ENCODE assay signal across 8 cellular contexts in genomic region chr19:17794731-17795494, GRCh38. TPM values are rescaled to one million over a fixed set of nuclear protein-coding genes. Genes with fewer than 3 reads are reported as not detected.
DNase-seq lines count a peak whose midpoint lies in the region; ATAC-seq and TF ChIP-seq lines count a peak whose summit lies in the region.

B3GNT3 (plus strand) TSS chr19:17795138; CDS start chr19:17807808, 12,670 bp downstream.

- H3K4me1 Mint-ChIP-seq in activated naive CD4-positive, alpha-beta T cell treated with anti-CD3 and anti-CD28 coated beads, Interleukin-2, amount 10 ng/mL, durations not matched to agents 7 days and 5 days, result peaks cover 63% of the 10 kb centered on the region
- peaks cover 12 to 33% of the 10 kb centered on the region in 2 donors for H3K4me1 Mint-ChIP-seq in stimulated activated naive B cell treated with anti-CD40 and anti-IgM and Interleukin-4, amounts not matched to agents 10 μg/mL and 1 μg/mL and 100 μg/mL, for 72 hours

- intact Hi-C loops in esophagus squamous epithelium (cut with DNase I), result no loop called here

- H3K4me3 ChIP-seq in esophagus squamous epithelium, result peak within 1 kb of the TSS; percentile 20 to 55 (median 28)

- peaks cover 46% of the 10 kb centered on the region for H3K27me3 Mint-ChIP-seq in activated naive CD4-positive, alpha-beta T cell treated with anti-CD3 and anti-CD28 coated beads, Interleukin-2, amount 10 ng/mL, durations not matched to agents 7 days and 5 days
- peaks cover 17 to 44% of the 10 kb centered on the region in 2 donors for H3K27me3 Mint-ChIP-seq in stimulated activated naive B cell treated with anti-CD40 and anti-IgM and Interleukin-4, amounts not matched to agents 10 μg/mL and 1 μg/mL and 100 μg/mL, for 72 hours

- H3K36me3 ChIP-seq in esophagus squamous epithelium, result no peaks in the 10 kb centered on the region

- H3K27me3 ChIP-seq in esophagus squamous epithelium, result peaks cover 0 to 66% (median 13%) of the 10 kb centered on the region in 4 donors

- TF ChIP-seq POLR2A in esophagus squamous epithelium (IDR thresholded peaks at IDR 0.05), result no peak

- H3K36me3 Mint-ChIP-seq in activated naive CD4-positive, alpha-beta T cell treated with anti-CD3 and anti-CD28 coated beads, Interleukin-2, amount 10 ng/mL, durations not matched to agents 7 days and 5 days, result peaks cover 2% of the 10 kb centered on the region
- H3K36me3 Mint-ChIP-seq in stimulated activated naive B cell treated with anti-CD40 and anti-IgM and Interleukin-4, amounts not matched to agents 10 μg/mL and 1 μg/mL and 100 μg/mL, for 72 hours, result peaks cover 0 to 4% of the 10 kb centered on the region in 2 donors

- H3K4me3 Mint-ChIP-seq in activated naive CD4-positive, alpha-beta T cell treated with anti-CD3 and anti-CD28 coated beads, Interleukin-2, amount 10 ng/mL, durations not matched to agents 7 days and 5 days, result no peak within 1 kb of the TSS
- peak within 1 kb of the TSS; percentile 50 to 57 for H3K4me3 Mint-ChIP-seq in stimulated activated naive B cell treated with anti-CD40 and anti-IgM and Interleukin-4, amounts not matched to agents 10 μg/mL and 1 μg/mL and 100 μg/mL, for 72 hours

- peak; percentile 24 for DNase-seq in activated naive CD4-positive, alpha-beta T cell treated with Interleukin-2 at 50 U/mL for 16 hours
- no peak for DNase-seq in activated naive CD4-positive, alpha-beta T cell treated with anti-CD3 and anti-CD28 coated beads, Interleukin-2, amount 10 ng/mL, durations not matched to agents 7 days and 5 days
- peak; percentile 60 for DNase-seq in RPMI8226
- DNase-seq in esophagus squamous epithelium (lab: John Stamatoyannopoulos, UW), result no peak
- DNase-seq in stimulated activated naive B cell treated with anti-CD40 and anti-IgM and Interleukin-4, amounts not matched to agents 10 μg/mL and 1 μg/mL and 100 μg/mL, for 72 hours, result no peak
- DNase-seq in epidermal melanocyte (ENCODE audit: insufficient read length, low spot score), result no peak
- no peak for DNase-seq in NCI-H2107 (lab: John Stamatoyannopoulos, UW)
- DNase-seq in NK-92 treated with Interleukin-12 subunit alpha and Interleukin-12 subunit beta, amount 100 ng/mL, for 24 hours (lab: John Stamatoyannopoulos, UW), result no peak

- ATAC-seq in stimulated activated naive B cell treated with anti-CD40 and anti-IgM and Interleukin-4, amounts not matched to agents 10 μg/mL and 1 μg/mL and 100 μg/mL, for 72 hours (replicated peaks), result peak in 1 of 2 donors; percentile 21

- H3K27ac Mint-ChIP-seq in activated naive CD4-positive, alpha-beta T cell treated with anti-CD3 and anti-CD28 coated beads, Interleukin-2, amount 10 ng/mL, durations not matched to agents 7 days and 5 days, result no peak within 1 kb of the TSS
- peak within 1 kb of the TSS; percentile 51 for H3K27ac Mint-ChIP-seq in stimulated activated naive B cell treated with anti-CD40 and anti-IgM and Interleukin-4, amounts not matched to agents 10 μg/mL and 1 μg/mL and 100 μg/mL, for 72 hours

- H3K4me1 ChIP-seq in esophagus squamous epithelium, result peaks cover 5 to 65% (median 42%) of the 10 kb centered on the region in 3 donors

- H3K27ac ChIP-seq in esophagus squamous epithelium, result peak within 1 kb of the TSS; percentile 54 to 70 (median 67)

- no peaks in the 10 kb centered on the region for H3K9me3 ChIP-seq in esophagus squamous epithelium

- CTCF ChIA-PET in activated naive CD4-positive, alpha-beta T cell treated with anti-CD3 and anti-CD28 coated beads, Interleukin-2, amount 10 ng/mL, durations not matched to agents 7 days and 5 days (lab: Charles Lee), result interaction anchor here (0.6 to 0.9 kb wide), 2 partner anchors 10 to 61 kb away, joined by 3 to 4 read pairs; no protein-coding TSS in a partner anchor

- 1 to 4% methylated on average over 22 to 25 of the region's 50 CpGs for WGBS in esophagus squamous epithelium, 2 donors

- no peak for TF ChIP-seq CTCF in esophagus squamous epithelium (IDR thresholded peaks at IDR 0.05)

- no peaks in the 10 kb centered on the region for H3K9me3 Mint-ChIP-seq in activated naive CD4-positive, alpha-beta T cell treated with anti-CD3 and anti-CD28 coated beads, Interleukin-2, amount 10 ng/mL, durations not matched to agents 7 days and 5 days
- no peaks in the 10 kb centered on the region for H3K9me3 Mint-ChIP-seq in stimulated activated naive B cell treated with anti-CD40 and anti-IgM and Interleukin-4, amounts not matched to agents 10 μg/mL and 1 μg/mL and 100 μg/mL, for 72 hours

RNA-seq across cellular contexts. Expression of gene B3GNT3, which starts in this region (rescaled TPM):
- total RNA-seq in esophagus squamous epithelium, result 10 to 100 TPM; 11.6 to 23.5 (median 21.2) TPM

Comparison
In these comparisons a context has a peak if more than half of its experiments do, and no peak if none do; other contexts are left out.
1. DNase-seq: peak in activated naive CD4-positive, alpha-beta T cell treated with Interleukin-2 at 50 U/mL for 16 hours (single experiment) and RPMI8226 (single experiment); none in activated naive CD4-positive, alpha-beta T cell treated with anti-CD3 and anti-CD28 coated beads, Interleukin-2, amount 10 ng/mL, durations not matched to agents 7 days and 5 days (single experiment), esophagus squamous epithelium (single experiment), stimulated activated naive B cell treated with anti-CD40 and anti-IgM and Interleukin-4, amounts not matched to agents 10 μg/mL and 1 μg/mL and 100 μg/mL, for 72 hours (single experiment), epidermal melanocyte (single experiment), NCI-H2107 (single experiment) and NK-92 treated with Interleukin-12 subunit alpha and Interleukin-12 subunit beta, amount 100 ng/mL, for 24 hours (single experiment).